18 cellular contexts compared by ENCODE assay signal in genomic region chr10:28986856-28987255, GRCh38.
DNase-seq lines count a peak whose midpoint lies in the region; ATAC-seq, FAIRE-seq and TF ChIP-seq lines count a peak whose summit lies in the region.
"Had no signal": no experiment of that assay in that cellular context is flagged by ENCODE, and none has a peak within 500 bp of the region (broad histone marks: within the 10 kb centered on the region; RNA-seq: fewer than 3 reads in every experiment).

No MANE protein-coding gene starts in this region.

- no peaks in the 10 kb centered on the region for H3F3A ChIP-seq in PC-3 (ENCODE audit: low read length, unreplicated experiment)

- no peak overlapping the region for H3K27ac ChIP-seq in BLaER1
- H3K27ac ChIP-seq in PC-3 (ENCODE audit: low read length): peak overlapping the region; percentile 56
- H3K27ac ChIP-seq in foreskin keratinocyte: peak overlapping the region; percentile 82
- H3K27ac ChIP-seq in trophoblast cell (ENCODE audit: low read depth, low read length): no peak overlapping the region
- H3K27ac ChIP-seq: C4-2B, GM23248, KMS-11 had no signal

- no peaks in the 10 kb centered on the region for H3K9me3 ChIP-seq in BLaER1
- no peaks in the 10 kb centered on the region for H3K9me3 ChIP-seq in PC-3 (ENCODE audit: low read length)
- no peaks in the 10 kb centered on the region for H3K9me3 ChIP-seq in trophoblast cell (ENCODE audit: insufficient read depth, low read depth, low read length)

- no peak overlapping the region for H2BK120ac ChIP-seq in trophoblast cell (ENCODE audit: insufficient read depth, low read length, poor library complexity)

- H2AFZ ChIP-seq in PC-3 (ENCODE audit: low read length) (no peak overlapping the region), trophoblast cell (ENCODE audit: insufficient read depth, low read length, poor library complexity) (no peak overlapping the region)
- H2AFZ ChIP-seq: GM23248 had no signal

- H3K27me3 ChIP-seq in BLaER1: no peaks in the 10 kb centered on the region
- no peaks in the 10 kb centered on the region for H3K27me3 ChIP-seq in PC-3 (ENCODE audit: low read length)
- H3K27me3 ChIP-seq in foreskin keratinocyte: no peaks in the 10 kb centered on the region
- no peaks in the 10 kb centered on the region for H3K27me3 ChIP-seq in trophoblast cell (ENCODE audit: insufficient read depth, low read length)

- no peak overlapping the region for H2BK5ac ChIP-seq in trophoblast cell (ENCODE audit: low read depth, low read length, poor library complexity)

- H3K4me1 ChIP-seq in BLaER1 (peaks cover 35% of the 10 kb centered on the region), PC-3 (ENCODE audit: insufficient read depth, low read length) (peaks cover 39% of the 10 kb centered on the region), foreskin keratinocyte (peaks cover 22% of the 10 kb centered on the region), trophoblast cell (ENCODE audit: control insufficient read depth in 1 of 2, insufficient read depth in 2 of 2, low read length in 2 of 2) (peaks cover 7 to 16% of the 10 kb centered on the region in 2 experiments)

- H4K20me1 ChIP-seq in BLaER1 (no peaks in the 10 kb centered on the region), PC-3 (ENCODE audit: low read length) (no peaks in the 10 kb centered on the region)

- no peak overlapping the region for H3K23ac ChIP-seq in trophoblast cell (ENCODE audit: low read length)

- no peaks in the 10 kb centered on the region for H3K79me2 ChIP-seq in PC-3 (ENCODE audit: low read length)
- H3K79me2 ChIP-seq in trophoblast cell (ENCODE audit: control insufficient read depth, insufficient read depth, low read length, poor library complexity): peaks cover 1% of the 10 kb centered on the region

- POLR2A ChIA-PET in PC-3 (lab: Charles Lee; ENCODE audit: unreplicated experiment): no interaction called here

- H2AK5ac ChIP-seq in trophoblast cell (ENCODE audit: low read length): no peak overlapping the region

- peaks cover 23% of the 10 kb centered on the region for H3K79me1 ChIP-seq in trophoblast cell (ENCODE audit: low read length)

- H3K4me2 ChIP-seq in BLaER1 (peak overlapping the region; percentile 17; the same call in 1 of the 2 replicates), PC-3 (ENCODE audit: low read length) (no peak overlapping the region), trophoblast cell (ENCODE audit: low read length) (no peak overlapping the region)
- H3K4me2 ChIP-seq: KMS-11 had no signal

- H2BK12ac ChIP-seq in trophoblast cell (ENCODE audit: low read length): peak overlapping the region; percentile 21

- H4K12ac ChIP-seq in trophoblast cell (ENCODE audit: low read depth, low read length): no peak overlapping the region

- FAIRE-seq in GM19239 (lab: Jason Lieb, UNC): no peak
- FAIRE-seq: D721Med, G401.6, GM12891 had no signal

- ATAC-seq in PC-3 (no peak), foreskin keratinocyte (no peak)

- no peak overlapping the region for H3K14ac ChIP-seq in trophoblast cell (ENCODE audit: low read length)

- H3K9me2 ChIP-seq in PC-3 (replicated peaks; ENCODE audit: low read length): no peaks in the 10 kb centered on the region

- no CpG with 5 or more reads among the region's 3 CpGs for WGBS in trophoblast cell (ENCODE audit: extremely low coverage, insufficient coverage, insufficient read length)

- no peak overlapping the region for H3K4ac ChIP-seq in trophoblast cell (ENCODE audit: low read depth, low read length)

- H3K9ac ChIP-seq in BLaER1: no peak overlapping the region
- H3K9ac ChIP-seq in PC-3 (ENCODE audit: low read length): no peak overlapping the region
- no peak overlapping the region for H3K9ac ChIP-seq in trophoblast cell (ENCODE audit: low read length)
- H3K9ac ChIP-seq: GM23248, KMS-11 had no signal

- TF ChIP-seq CTCF in PC-3 (conservative IDR thresholded peaks at IDR 0.05; ENCODE audit: low read depth, low read length): no peak
- no peak for TF ChIP-seq CTCF in foreskin keratinocyte (conservative IDR thresholded peaks at IDR 0.05)

- H3K36me3 ChIP-seq in BLaER1: no peaks in the 10 kb centered on the region
- no peaks in the 10 kb centered on the region for H3K36me3 ChIP-seq in PC-3 (ENCODE audit: low read depth, low read length)
- no peaks in the 10 kb centered on the region for H3K36me3 ChIP-seq in trophoblast cell (ENCODE audit: control insufficient read depth in 1 of 2, insufficient read depth in 2 of 2, low read length in 2 of 2)

- CTCF ChIA-PET in PC-3 (lab: Charles Lee): interaction anchor here (0.7 kb wide), 1 partner anchor 37 kb away, joined by 3 read pairs; no protein-coding TSS in a partner anchor

- no peak overlapping the region for H4K8ac ChIP-seq in trophoblast cell (ENCODE audit: low read depth, low read length)

- no peak overlapping the region for H3K18ac ChIP-seq in trophoblast cell (ENCODE audit: low read length)

- BruUV-seq in PC-3 (replicated peaks; lab: Mats Ljungman, UMichigan): no TSS peak

- H4K91ac ChIP-seq in trophoblast cell (ENCODE audit: low read depth, low read length): no peak overlapping the region

- intact Hi-C loops in PC-3 (cut with micrococcal nuclease): loop anchor here (5.0 kb wide), 1 partner anchor 80 kb away; no protein-coding TSS in a partner anchor

- no peak for DNase-seq in PC-3
- DNase-seq in foreskin keratinocyte: no peak
- DNase-seq in trophoblast cell: no peak
- DNase-seq in NCI-H1105 treated with DMSO at 0.1 percent for 48 hours (lab: John Stamatoyannopoulos, UW): no peak
- DNase-seq in GM19239 (ENCODE audit: insufficient read length, low spot score): no peak
- no peak for DNase-seq in NOMO-1 treated with dmso at 0.1 percent for 144 hours (lab: John Stamatoyannopoulos, UW; ENCODE audit: unreplicated experiment)
- DNase-seq: CD4-positive, alpha-beta memory T cell; COR-L47; DMS153; DMS79 treated with DMSO at 0.1 percent for 48 hours; H7 had no signal

- H3K4me3 ChIP-seq in BLaER1 (no peak overlapping the region), PC-3 (ENCODE audit: low read length) (no peak overlapping the region), trophoblast cell (ENCODE audit: low read depth, low read length) (no peak overlapping the region)
- H3K4me3 ChIP-seq: GM23248 had no signal

Comparison
In these comparisons a context has a peak if more than half of its experiments do, and no peak if none do; other contexts are left out.
1. H3K27ac ChIP-seq: peak in PC-3 (single experiment) and foreskin keratinocyte (single experiment); none in BLaER1 (single experiment) and trophoblast cell (single experiment).